Comparison of ENCODE assay signal across 8 cellular contexts in the genomic region with DNA sequence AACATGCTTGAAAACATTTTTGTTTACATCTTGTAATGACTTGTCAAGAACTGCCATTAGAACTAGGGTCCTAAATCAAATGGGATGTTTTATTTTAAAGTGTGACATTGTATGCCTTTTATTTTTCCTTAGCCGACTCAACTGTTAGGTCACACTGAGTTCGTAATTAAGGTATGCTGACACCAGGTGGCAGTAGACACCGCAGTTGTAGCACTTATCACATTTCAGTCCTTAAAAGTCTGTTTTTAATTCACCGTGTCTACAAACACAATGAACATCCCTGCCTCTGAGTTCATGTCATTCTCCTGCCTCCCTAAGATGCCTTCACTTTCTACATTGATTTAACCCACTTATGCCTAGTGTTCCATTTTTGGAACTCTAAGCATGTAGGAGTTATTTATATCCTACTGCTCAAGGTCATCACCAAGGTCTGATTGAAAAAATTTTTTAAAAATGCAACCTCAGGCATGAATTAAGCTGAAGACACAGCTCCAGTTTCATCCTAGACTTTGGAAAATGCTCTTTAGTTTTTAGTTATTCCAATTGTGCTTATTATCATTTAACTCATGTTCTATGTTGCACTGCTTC.
DNase-seq lines count a peak whose midpoint lies in the region; ATAC-seq lines count a peak whose summit lies in the region.

No MANE protein-coding gene starts in this region.

- H3K36me3 ChIP-seq in H7 (replicated peaks; ENCODE audit: control insufficient read depth, insufficient read depth, low read length) = no peaks in the 10 kb centered on the region

- peak; percentile 74 for DNase-seq in COLO829 (ENCODE audit: low spot score)
- DNase-seq in H7 = peak; percentile 50
- peak; percentile 18 for DNase-seq in RKO (ENCODE audit: low spot score)
- peak; percentile 74 for DNase-seq in fibroblast of the conjunctiva (ENCODE audit: low read depth)
- no peak for DNase-seq in NCI-H2196 treated with DMSO at 0.1 percent for 48 hours (lab: John Stamatoyannopoulos, UW; ENCODE audit: unreplicated experiment)
- DNase-seq in retina = no peak

- ATAC-seq in GM19467 (IDR thresholded peaks at IDR 0.05; ENCODE audit: unreplicated experiment) (no peak), HG03025 (IDR thresholded peaks at IDR 0.05; ENCODE audit: low FRiP score, unreplicated experiment) (no peak)

- no peak overlapping the region for H3K4me3 ChIP-seq in H7 (ENCODE audit: insufficient read depth, low read depth, low read length)

- H3K27me3 ChIP-seq in H7 (ENCODE audit: control insufficient read depth, insufficient read depth, low read length) = no peaks in the 10 kb centered on the region

Comparison
In these comparisons a context has a peak if more than half of its experiments do, and no peak if none do; other contexts are left out.
1. DNase-seq: peak in COLO829 (single experiment), H7 (single experiment), RKO (single experiment) and fibroblast of the conjunctiva (single experiment); none in NCI-H2196 treated with DMSO at 0.1 percent for 48 hours (single experiment) and retina (single experiment).